In the genomic region with DNA sequence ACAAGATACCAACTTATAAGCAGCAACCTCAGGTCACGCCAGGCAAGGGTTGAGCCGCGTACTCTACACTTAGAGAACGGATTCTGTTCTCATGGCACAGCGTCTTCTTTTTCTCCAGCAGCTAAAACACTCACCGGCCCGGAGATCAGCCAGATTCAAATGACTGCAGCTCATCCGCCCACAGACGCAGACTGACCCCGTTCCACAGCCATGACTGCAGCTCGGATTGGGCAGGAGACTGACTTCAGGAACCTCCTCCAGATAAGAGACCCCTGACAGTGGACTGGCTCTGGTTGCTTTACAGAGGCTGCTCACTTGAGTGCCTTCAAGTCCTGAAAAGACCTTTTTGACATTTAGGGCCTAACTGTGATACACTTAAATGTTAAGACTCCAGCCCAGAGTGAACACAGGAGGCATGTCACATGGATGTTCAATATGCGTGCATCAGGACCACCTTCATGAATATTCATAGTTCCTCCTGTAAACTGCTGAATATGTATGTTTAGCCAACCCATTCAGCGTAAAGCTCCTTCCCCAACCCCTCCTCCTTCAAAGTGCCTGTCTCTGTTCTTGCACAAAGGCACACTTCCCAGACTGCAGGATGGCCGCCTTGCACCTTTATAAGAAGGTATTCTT, we compare ENCODE assay signal across 1 cellular context.
TF ChIP-seq lines count a peak whose summit lies in the region.

No MANE protein-coding gene starts in this region.

TF ChIP-seq in IMR-90, 13 proteins besides CTCF, POLR2A, EP300 and RAD21 (continued from another document):
- TF ChIP-seq MAFK (IDR thresholded peaks at IDR 0.05; ENCODE audit: low read depth, low read length): no peak
- no peak for TF ChIP-seq NFE2L2 (IDR thresholded peaks at IDR 0.05; ENCODE audit: low read depth, low read length)
- TF ChIP-seq BHLHE40 (IDR thresholded peaks at IDR 0.05; ENCODE audit: low read depth, low read length): no peak
- TF ChIP-seq MXI1 (IDR thresholded peaks at IDR 0.05; ENCODE audit: borderline replicate concordance, low read depth, low read length): no peak
- no peak for TF ChIP-seq MAZ (IDR thresholded peaks at IDR 0.05; ENCODE audit: borderline replicate concordance, low read depth, low read length)
